In the genomic region with DNA sequence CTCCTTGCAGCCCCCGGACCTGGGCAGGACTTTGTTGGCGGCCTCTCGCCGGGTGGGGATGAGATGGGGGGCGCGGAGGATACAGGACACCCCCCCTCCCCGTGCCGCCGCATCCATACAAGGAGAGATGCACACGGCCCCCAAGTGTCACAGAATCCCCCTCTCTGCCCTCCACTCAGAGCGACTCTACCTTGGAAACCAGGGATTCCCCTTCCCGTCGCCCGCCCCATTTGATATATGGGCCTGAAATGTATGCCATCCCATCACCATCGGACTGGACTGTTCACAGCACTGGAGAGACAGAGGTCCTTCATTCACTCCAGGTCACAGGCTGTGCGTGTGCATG, we compare ENCODE assay signal across 8 cellular contexts. TPM values are rescaled to one million over a fixed set of nuclear protein-coding genes. Genes with fewer than 3 reads are reported as not detected.
DNase-seq lines count a peak whose midpoint lies in the region; ATAC-seq, FAIRE-seq and TF ChIP-seq lines count a peak whose summit lies in the region.

No MANE protein-coding gene starts in this region.

- peak overlapping the region; percentile 85 for H3K27ac Mint-ChIP-seq in MCF 10A (ENCODE audit: low read depth, unreplicated experiment)

- peak overlapping the region; percentile 73 to 86 for H3K27ac ChIP-seq in lung (ENCODE audit: low read depth in 1 of 2, low read length in 1 of 2)
- H3K27ac ChIP-seq in upper lobe of right lung = peak overlapping the region; percentile 51

- H3K27me3 Mint-ChIP-seq in MCF 10A (ENCODE audit: insufficient read depth, unreplicated experiment) = no peaks in the 10 kb centered on the region

- peak overlapping the region; percentile 76 for H3K4me3 ChIP-seq in lung
- peak overlapping the region; percentile 64 for H3K4me3 ChIP-seq in upper lobe of right lung

- H3K36me3 ChIP-seq in lung (ENCODE audit: control insufficient read depth in 2 of 2, insufficient read depth in 2 of 2, low read length in 2 of 2) (no peaks in the 10 kb centered on the region), upper lobe of right lung (no peaks in the 10 kb centered on the region)

- TF ChIP-seq CTCF in MCF 10A (IDR thresholded peaks at IDR 0.05; ENCODE audit: unreplicated experiment) (no peak), lung (IDR thresholded peaks at IDR 0.05; ENCODE audit: control extremely low read depth, extremely low read depth) (no peak), upper lobe of right lung (IDR thresholded peaks at IDR 0.05) (no peak)

- no peaks in the 10 kb centered on the region for H3K36me3 Mint-ChIP-seq in MCF 10A (ENCODE audit: insufficient read depth, unreplicated experiment)

- no peak for TF ChIP-seq POLR2A in H54 (IDR thresholded peaks at IDR 0.05; ENCODE audit: low read depth, low read length)

- H3K4me1 ChIP-seq in lung (ENCODE audit: control insufficient read depth in 2 of 2, insufficient read depth in 2 of 2, low read length in 2 of 2) (peaks cover 0 to 4% of the 10 kb centered on the region in 2 donors), upper lobe of right lung (no peaks in the 10 kb centered on the region)

- BruUV-seq in MCF 10A (replicated peaks; lab: Mats Ljungman, UMichigan) = no TSS peak

- H3K27me3 ChIP-seq in lung (ENCODE audit: control insufficient read depth, insufficient read depth) = no peaks in the 10 kb centered on the region
- H3K27me3 ChIP-seq in upper lobe of right lung = no peaks in the 10 kb centered on the region

- DNase-seq in G401 (ENCODE audit: low spot score) (peak; percentile 2), MCF 10A (ENCODE audit: unreplicated experiment) (no peak), lung (ENCODE audit: low spot score) (no peak), upper lobe of right lung (no peak), NOMO-1 treated with DMSO at 0.1 percent for 48 hours (lab: John Stamatoyannopoulos, UW; ENCODE audit: unreplicated experiment) (no peak), H54 (ENCODE audit: insufficient read length, low spot score) (no peak), COR-L47 (lab: John Stamatoyannopoulos, UW) (no peak)

- peaks cover 5% of the 10 kb centered on the region for H3K4me1 Mint-ChIP-seq in MCF 10A (ENCODE audit: insufficient read depth, unreplicated experiment)

- no peaks in the 10 kb centered on the region for H3K9me3 Mint-ChIP-seq in MCF 10A (ENCODE audit: unreplicated experiment)

- CTCF ChIA-PET in MCF 10A (lab: Yijun Ruan, JAX) = no interaction called here

- POLR2A ChIA-PET in MCF 10A (lab: Yijun Ruan, JAX) = interaction anchor here (1.2 to 1.6 kb wide), 2 partner anchors 13 to 33 kb away, joined by 3 to 5 read pairs; a partner anchor contains a TSS

- intact Hi-C loops in MCF 10A (cut with micrococcal nuclease) = no loop called here
- intact Hi-C loops in upper lobe of right lung (cut with DNase I) = no loop called here

- H3K9me3 ChIP-seq in lung (ENCODE audit: control insufficient read depth in 2 of 2, insufficient read depth in 1 of 2, low read length in 1 of 2) (peaks cover 0 to 6% of the 10 kb centered on the region in 2 donors), upper lobe of right lung (no peaks in the 10 kb centered on the region)

- peak overlapping the region; percentile 86 for H3K4me3 Mint-ChIP-seq in MCF 10A (ENCODE audit: unreplicated experiment)

- 7 to 35% methylated on average over 10 to 16 of the region's 16 CpGs for WGBS in lung, 2 donors

- peak; percentile 11 for ATAC-seq in HG03354 (IDR thresholded peaks at IDR 0.05; ENCODE audit: poor library complexity, severe bottlenecking, unreplicated experiment)
- ATAC-seq in lung (ENCODE audit: insufficient read depth, low FRiP score) = no peak
- no peak for ATAC-seq in upper lobe of right lung

- in situ Hi-C loops in G401 (cut with HindIII; ENCODE audit: low sequenced_read_pairs) = no loop called here

- FAIRE-seq in H54 (lab: Jason Lieb, UNC) = no peak

RNA-seq across cellular contexts. Expression of a gene that starts 0.4 kb away (rescaled TPM):
- 3.5 and 11.8 TPM in 2 replicates for total RNA-seq in G401 (2014; rRNA removed; shearing (Covaris generic))
- total RNA-seq in MCF 10A (2022) = 29.2 and 39.0 TPM in 2 replicates
- total RNA-seq in lung = 10 to 100 TPM in 1 of 2 donors, 1 to 10 TPM in 1; 3.3 to 12.8 TPM
- polyA plus RNA-seq in lung = 10 to 100 TPM; 11.6 to 12.0 TPM
- 8.9 TPM for total RNA-seq in upper lobe of right lung

RNA-seq across cellular contexts. Expression of a gene that starts 12.4 kb away (rescaled TPM):
- total RNA-seq in G401 (2014; rRNA removed; shearing (Covaris generic)) = 87.4 and 107 TPM in 2 replicates
- total RNA-seq in MCF 10A (2022) (66.9 and 102 TPM in 2 replicates), lung (100 to 1,000 TPM in 1 of 2 donors, 10 to 100 TPM in 1; 41.5 to 154 TPM), upper lobe of right lung (93.4 TPM)
- polyA plus RNA-seq in lung = 100 to 1,000 TPM; 162 to 254 TPM

RNA-seq across cellular contexts. Expression of a gene that starts 30.3 kb away (rescaled TPM):
- total RNA-seq in G401 (2014; rRNA removed; shearing (Covaris generic)) = 2.0 and 6.6 TPM in 2 replicates
- 14.4 and 18.2 TPM in 2 replicates for total RNA-seq in MCF 10A (2022)
- total RNA-seq in lung = 10 to 100 TPM in 1 of 2 donors, 1 to 10 TPM in 1; 8.2 to 15.2 TPM
- polyA plus RNA-seq in lung = 10 to 100 TPM in 1 of 2 donors, 1 to 10 TPM in 1; 5.6 to 12.1 TPM
- total RNA-seq in upper lobe of right lung = 14.6 TPM

RNA-seq across cellular contexts. Expression of a gene that starts 33.2 kb away (rescaled TPM):
- 38.7 and 64.6 TPM in 2 replicates for total RNA-seq in G401 (2014; rRNA removed; shearing (Covaris generic))
- total RNA-seq in MCF 10A (2022) (92.5 and 107 TPM in 2 replicates), lung (10 to 100 TPM; 18.2 to 45.8 TPM), upper lobe of right lung (33.9 TPM)
- polyA plus RNA-seq in lung = 10 to 100 TPM; 43.7 to 48.3 TPM

RNA-seq across cellular contexts. Expression of a gene that starts 39.2 kb away (rescaled TPM):
- 55.7 and 82.7 TPM in 2 replicates for total RNA-seq in G401 (2014; rRNA removed; shearing (Covaris generic))
- total RNA-seq in MCF 10A (2022) (1.4 and 2.6 TPM in 2 replicates), lung (10 to 100 TPM; 15.2 to 65.3 TPM), upper lobe of right lung (21.5 TPM)
- polyA plus RNA-seq in lung = 10 to 100 TPM; 30.7 to 80.9 TPM
